1 cellular context compared by ENCODE assay signal in the genomic region with DNA sequence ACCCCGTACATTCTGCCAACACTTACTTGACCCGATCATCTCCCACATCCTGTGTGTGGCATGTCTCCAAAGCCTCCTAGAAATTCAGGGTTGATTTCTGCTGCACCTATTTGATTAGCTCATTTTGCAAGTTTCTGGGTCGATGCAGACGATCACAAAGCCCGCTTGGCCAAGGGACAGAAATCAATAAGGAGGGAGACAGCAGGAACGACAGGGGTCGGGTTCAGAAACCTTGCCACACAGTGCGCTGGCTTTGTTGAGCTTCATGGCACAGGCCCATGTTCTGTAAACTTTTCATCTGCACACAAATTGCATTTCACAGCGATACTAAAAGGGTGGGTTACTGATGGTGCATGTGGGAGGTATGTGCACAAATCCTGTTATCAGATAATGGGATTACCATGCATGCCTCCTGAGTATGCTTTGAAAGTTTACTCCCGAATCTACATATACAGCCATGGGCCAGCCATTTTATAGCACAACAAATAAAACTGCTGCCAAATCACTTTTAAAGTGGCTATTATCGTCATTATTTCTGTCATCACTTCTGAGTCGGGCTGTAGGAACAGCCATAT.
TF ChIP-seq lines count a peak whose summit lies in the region.

No MANE protein-coding gene starts in this region.

TF ChIP-seq in K562, 482 proteins besides CTCF, POLR2A, EP300 and RAD21:
- TF ChIP-seq NFE2L1 (tag; IDR thresholded peaks at IDR 0.05; ENCODE audit: borderline replicate concordance, low read depth) = no peak
- TF ChIP-seq, protein P1, sequence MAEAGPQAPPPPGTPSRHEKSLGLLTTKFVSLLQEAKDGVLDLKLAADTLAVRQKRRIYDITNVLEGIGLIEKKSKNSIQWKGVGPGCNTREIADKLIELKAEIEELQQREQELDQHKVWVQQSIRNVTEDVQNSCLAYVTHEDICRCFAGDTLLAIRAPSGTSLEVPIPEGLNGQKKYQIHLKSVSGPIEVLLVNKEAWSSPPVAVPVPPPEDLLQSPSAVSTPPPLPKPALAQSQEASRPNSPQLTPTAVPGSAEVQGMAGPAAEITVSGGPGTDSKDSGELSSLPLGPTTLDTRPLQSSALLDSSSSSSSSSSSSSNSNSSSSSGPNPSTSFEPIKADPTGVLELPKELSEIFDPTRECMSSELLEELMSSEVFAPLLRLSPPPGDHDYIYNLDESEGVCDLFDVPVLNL (CRISPR knock-in tag; IDR thresholded peaks at IDR 0.05; ENCODE audit: low read depth) = no peak
